ENCODE assay signal across 21 cellular contexts in genomic region chr9:109981091-109981490, GRCh38.
"Had no signal": no experiment of that assay in that cellular context is flagged by ENCODE, and none has a peak within 500 bp of the region (broad histone marks: within the 10 kb centered on the region; RNA-seq: fewer than 3 reads in every experiment).

No MANE protein-coding gene starts in this region.

- H3K27ac ChIP-seq: epithelial cell of prostate, esophagus muscularis mucosa, gastrocnemius medialis, right atrium auricular region, sigmoid colon, skin epidermis, stomach, thoracic aorta, transverse colon had no signal

- H3K4me3 ChIP-seq: esophagus muscularis mucosa, gastrocnemius medialis, mucosa of descending colon, right atrium auricular region, sigmoid colon, skin epidermis, stomach, thoracic aorta, transverse colon had no signal

- H3K36me3 ChIP-seq: esophagus muscularis mucosa, gastrocnemius medialis, right atrium auricular region, sigmoid colon, stomach, thoracic aorta, transverse colon had no signal

- H3K27me3 Mint-ChIP-seq: naive thymus-derived CD8-positive, alpha-beta T cell had no signal

- H3K36me3 Mint-ChIP-seq: immature natural killer cell had no signal

- H3K9me3 ChIP-seq: esophagus muscularis mucosa, gastrocnemius medialis, mucosa of descending colon, right atrium auricular region, sigmoid colon, stomach, thoracic aorta, transverse colon had no signal

- H3K27me3 ChIP-seq: esophagus muscularis mucosa, gastrocnemius medialis, right atrium auricular region, sigmoid colon, stomach, transverse colon had no signal

- H3K4me1 Mint-ChIP-seq: immature natural killer cell had no signal

- H3K27ac Mint-ChIP-seq: immature natural killer cell; naive thymus-derived CD8-positive, alpha-beta T cell had no signal

- H3K4me3 Mint-ChIP-seq: immature natural killer cell; naive thymus-derived CD8-positive, alpha-beta T cell had no signal

- H3K4me1 ChIP-seq: esophagus muscularis mucosa, gastrocnemius medialis, sigmoid colon, stomach, transverse colon had no signal

- DNase-seq: cortex of kidney; effector memory CD4-positive, alpha-beta T cell; gastrocnemius medialis; glutamatergic neuron; immature natural killer cell; left colon; mucosa of descending colon; naive thymus-derived CD8-positive, alpha-beta T cell; posterior cingulate gyrus; sigmoid colon; stimulated activated CD4-positive, alpha-beta T cell treated with anti-CD3 and anti-CD28 coated beads, Interleukin-2, amount 100 ng/mL, for 24 hours; stimulated activated CD4-positive, alpha-beta T cell treated with anti-CD3 and anti-CD28 coated beads, Interleukin-4, amount 100 ng/mL, for 4 hours; stimulated activated naive CD4-positive, alpha-beta T cell; stomach; substantia nigra; transverse colon had no signal
